Comparison of ENCODE assay signal across 18 cellular contexts in genomic region chr7:111183373-111183772, GRCh38.
"Had no signal": no experiment of that assay in that cellular context is flagged by ENCODE, and none has a peak within 500 bp of the region (broad histone marks: within the 10 kb centered on the region; RNA-seq: fewer than 3 reads in every experiment).

No MANE protein-coding gene starts in this region.

- H3K27me3 ChIP-seq: left lung, neural progenitor cell, pancreas had no signal

- H3K4me3 ChIP-seq: coronary artery, left lung, lower lobe of right lung, neural progenitor cell, pancreas had no signal

- H3K27ac ChIP-seq: coronary artery, left lung, lower lobe of right lung, neural progenitor cell, pancreas had no signal

- ATAC-seq: left lung; lower lobe of right lung; natural killer cell treated with Interleukin-12 subunit alpha and Interleukin-12 subunit beta and Interleukin-15 and Interleukin-18, amount 100 ng/mL, for 72 hours; pancreas; sciatic nerve had no signal

- FAIRE-seq: endothelial cell of umbilical vein, frontal cortex, keratinocyte, small intestine, urothelium cell line had no signal

- H3K4me2 ChIP-seq: neural progenitor cell had no signal

- H3K36me3 ChIP-seq: left lung, lower lobe of right lung, neural progenitor cell, pancreas had no signal

- H3K4me1 ChIP-seq: left lung, lower lobe of right lung, neural progenitor cell, pancreas had no signal

- DNase-seq: effector CD4-positive, alpha-beta T cell; endodermal cell; immature natural killer cell; left lung; lower lobe of right lung; nucleus accumbens; pancreas; small intestine; stimulated activated CD4-positive, alpha-beta T cell treated with anti-CD3 and anti-CD28 coated beads, Interleukin-2, amount 100 ng/mL, for 48 hours; stimulated activated naive CD4-positive, alpha-beta T cell treated with Interleukin-2 at 50 U/mL for 16 hours had no signal

- H3K9me3 ChIP-seq: lower lobe of right lung, pancreas had no signal
